8 cellular contexts compared by ENCODE assay signal in genomic region chr17:63696381-63696961, GRCh38. TPM values are rescaled to one million over a fixed set of nuclear protein-coding genes. Genes with fewer than 3 reads are reported as not detected.
DNase-seq lines count a peak whose midpoint lies in the region; ATAC-seq and TF ChIP-seq lines count a peak whose summit lies in the region.

No MANE protein-coding gene starts in this region.

- H3K9me3 Mint-ChIP-seq in activated CD4-positive, alpha-beta memory T cell treated with anti-CD3 and anti-CD28 coated beads, Interleukin-2, amount 10 ng/mL, durations not matched to agents 7 days and 5 days = no peaks in the 10 kb centered on the region

- 50 to 100% methylated on average over 1 to 2 of the region's 9 CpGs for WGBS in gastroesophageal sphincter (ENCODE audit: low coverage in 1 of 2), 2 donors

- POLR2A ChIA-PET in activated CD4-positive, alpha-beta memory T cell treated with anti-CD3 and anti-CD28 coated beads, Interleukin-2, amount 10 ng/mL, durations not matched to agents 7 days and 5 days (lab: Charles Lee) = interaction anchor here (1.0 to 12.5 kb wide), 17 partner anchors 9 to 277 kb away, joined by 3 to 178 read pairs (median 8); partner anchors contain the start of genes CCDC47, DCAF7, DDX42 and MAP3K3

- peaks cover 0 to 64% (median 18%) of the 10 kb centered on the region in 3 donors for H3K4me1 ChIP-seq in gastroesophageal sphincter

- H3K27me3 Mint-ChIP-seq in activated CD4-positive, alpha-beta memory T cell treated with anti-CD3 and anti-CD28 coated beads, Interleukin-2, amount 10 ng/mL, durations not matched to agents 7 days and 5 days = no peaks in the 10 kb centered on the region

- TF ChIP-seq EP300 in gastroesophageal sphincter (IDR thresholded peaks at IDR 0.05) = no peak

- H3K4me1 Mint-ChIP-seq in activated CD4-positive, alpha-beta memory T cell treated with anti-CD3 and anti-CD28 coated beads, Interleukin-2, amount 10 ng/mL, durations not matched to agents 7 days and 5 days = peaks cover 38% of the 10 kb centered on the region

- DNase-seq in NCI-H1105 (lab: John Stamatoyannopoulos, UW) (peak; percentile 7), NCI-H1105 treated with DMSO at 0.1 percent for 48 hours (lab: John Stamatoyannopoulos, UW) (no peak), LHCN-M2 (ENCODE audit: low read depth) (peak; percentile 34), nucleus accumbens (lab: John Stamatoyannopoulos, UW) (no peak)
- DNase-seq in activated CD4-positive, alpha-beta memory T cell treated with anti-CD3 and anti-CD28 coated beads, Interleukin-2, amount 10 ng/mL, durations not matched to agents 7 days and 5 days = peak; percentile 49
- peak; percentile 51 for DNase-seq in stimulated activated CD4-positive, alpha-beta T cell treated with anti-CD3 and anti-CD28 coated beads, Interleukin-15, amount 100 ng/mL, for 24 hours

- TF ChIP-seq CTCF in gastroesophageal sphincter (IDR thresholded peaks at IDR 0.05) = peak in 2 of 4 experiments; percentile 33 to 43

- H3K9me3 ChIP-seq in gastroesophageal sphincter = no peaks in the 10 kb centered on the region

- H3K36me3 Mint-ChIP-seq in activated CD4-positive, alpha-beta memory T cell treated with anti-CD3 and anti-CD28 coated beads, Interleukin-2, amount 10 ng/mL, durations not matched to agents 7 days and 5 days (ENCODE audit: low read depth) = peaks cover 57% of the 10 kb centered on the region

- no peaks in the 10 kb centered on the region for H3K27me3 ChIP-seq in gastroesophageal sphincter

- TF ChIP-seq POLR2A in gastroesophageal sphincter (IDR thresholded peaks at IDR 0.05) = no peak

- H3K27ac Mint-ChIP-seq in activated CD4-positive, alpha-beta memory T cell treated with anti-CD3 and anti-CD28 coated beads, Interleukin-2, amount 10 ng/mL, durations not matched to agents 7 days and 5 days = peak overlapping the region; percentile 96

- peak overlapping the region; percentile 96 for H3K4me3 Mint-ChIP-seq in activated CD4-positive, alpha-beta memory T cell treated with anti-CD3 and anti-CD28 coated beads, Interleukin-2, amount 10 ng/mL, durations not matched to agents 7 days and 5 days

- H3K4me3 ChIP-seq in gastroesophageal sphincter = no peak overlapping the region

- ATAC-seq in gastroesophageal sphincter (no peak), GM18502 (IDR thresholded peaks at IDR 0.05; ENCODE audit: poor library complexity, unreplicated experiment) (no peak)

- peak overlapping the region in 3 of 4 donors; percentile 76 to 78 (median 77) for H3K27ac ChIP-seq in gastroesophageal sphincter

- peaks cover 0 to 40% of the 10 kb centered on the region in 2 donors for H3K36me3 ChIP-seq in gastroesophageal sphincter

- CTCF ChIA-PET in activated CD4-positive, alpha-beta memory T cell treated with anti-CD3 and anti-CD28 coated beads, Interleukin-2, amount 10 ng/mL, durations not matched to agents 7 days and 5 days (lab: Charles Lee) = interaction anchor here (1.0 to 5.3 kb wide), 6 partner anchors 10 to 271 kb away, joined by 4 to 65 read pairs (median 8); partner anchors contain the start of genes CCDC47 and DDX42

RNA-seq across cellular contexts. Expression of gene LIMD2, which starts 3.5 kb away (rescaled TPM):
- total RNA-seq in LHCN-M2 (2014; rRNA removed) (10.5 and 11.7 TPM in 2 replicates), gastroesophageal sphincter (10 to 100 TPM in 1 of 4 donors, 1 to 10 TPM in 3; 2.3 to 11.0 (median 6.7) TPM)
- 23.2 TPM for polyA plus RNA-seq in LHCN-M2 (2012)
- 100 to 1,000 TPM; 394 to 401 TPM for total RNA-seq in activated CD4-positive, alpha-beta memory T cell treated with anti-CD3 and anti-CD28 coated beads, Interleukin-2, amount 10 ng/mL, durations not matched to agents 7 days and 5 days

RNA-seq across cellular contexts. Expression of gene STRADA, which starts 45.1 kb away (rescaled TPM):
- total RNA-seq in LHCN-M2 (2014; rRNA removed) (21.6 and 21.7 TPM in 2 replicates), gastroesophageal sphincter (10 to 100 TPM; 14.4 to 39.1 (median 23.3) TPM)
- polyA plus RNA-seq in LHCN-M2 (2012) = 20.3 TPM
- total RNA-seq in activated CD4-positive, alpha-beta memory T cell treated with anti-CD3 and anti-CD28 coated beads, Interleukin-2, amount 10 ng/mL, durations not matched to agents 7 days and 5 days = 10 to 100 TPM; 53.1 to 59.4 TPM

Comparison
In these comparisons a context has a peak if more than half of its experiments do, and no peak if none do; other contexts are left out.
1. DNase-seq: peak in NCI-H1105 (single experiment), LHCN-M2 (single experiment), activated CD4-positive, alpha-beta memory T cell treated with anti-CD3 and anti-CD28 coated beads, Interleukin-2, amount 10 ng/mL, durations not matched to agents 7 days and 5 days (single experiment) and stimulated activated CD4-positive, alpha-beta T cell treated with anti-CD3 and anti-CD28 coated beads, Interleukin-15, amount 100 ng/mL, for 24 hours (single experiment); none in NCI-H1105 treated with DMSO at 0.1 percent for 48 hours (single experiment) and nucleus accumbens (0 of 56).
2. RNA of gene LIMD2, which starts 3.5 kb away (total RNA-seq): 394 to 401 TPM in activated CD4-positive, alpha-beta memory T cell treated with anti-CD3 and anti-CD28 coated beads, Interleukin-2, amount 10 ng/mL, durations not matched to agents 7 days and 5 days; 10.5 to 11.7 TPM in LHCN-M2 and 2.3 to 11.0 TPM in gastroesophageal sphincter; every median in the first group is over 10 times any median in the second.